18 cellular contexts compared by ENCODE assay signal in genomic region chr5:15587941-15588340, GRCh38.
A peak's percentile ranks its signal among the peaks of the same experiment; 100 is the strongest.
DNase-seq lines count a peak whose midpoint lies in the region; ATAC-seq and TF ChIP-seq lines count a peak whose summit lies in the region.
"Had no signal": no experiment of that assay in that cellular context is flagged by ENCODE, and none has a peak within 500 bp of the region (broad histone marks: within the 10 kb centered on the region; RNA-seq: fewer than 3 reads in every experiment).

No MANE protein-coding gene starts in this region.

- CTCF ChIA-PET in activated CD4-positive, alpha-beta T cell treated with anti-CD3 and anti-CD28 coated beads, Interleukin-2, amount 10 ng/mL, durations not matched to agents 7 days and 5 days (lab: Charles Lee), result no interaction called here

- H3K27me3 ChIP-seq in adipocyte (replicated peaks; ENCODE audit: control insufficient read depth, insufficient read depth, low read length), result no peaks in the 10 kb centered on the region
- H3K27me3 ChIP-seq: BLaER1 treated with 17β-estradiol and CSF1 and Interleukin-3, amounts not matched to agents 10 nM and 100 nM had no signal

- ATAC-seq in GM19035 (IDR thresholded peaks at IDR 0.05; ENCODE audit: unreplicated experiment) (no peak), GM18498 (IDR thresholded peaks at IDR 0.05; ENCODE audit: unreplicated experiment) (no peak)
- ATAC-seq in activated T-cell treated with anti-CD3 and anti-CD28 coated beads, Interleukin-2, amount 50 U/mL, for 4 hours, result no peak
- ATAC-seq: GM23338, HCT116 had no signal

- peaks cover 6% of the 10 kb centered on the region for H3K36me3 ChIP-seq in adipocyte (ENCODE audit: control insufficient read depth, insufficient read depth, low read length, severe bottlenecking)
- H3K36me3 ChIP-seq: BLaER1 treated with 17β-estradiol and CSF1 and Interleukin-3, amounts not matched to agents 10 nM and 100 nM had no signal

- no peaks in the 10 kb centered on the region for H3K27me3 Mint-ChIP-seq in activated CD4-positive, alpha-beta T cell treated with anti-CD3 and anti-CD28 coated beads, Interleukin-2, amount 10 ng/mL, durations not matched to agents 7 days and 5 days
- no peaks in the 10 kb centered on the region for H3K27me3 Mint-ChIP-seq in activated T-cell treated with anti-CD3 and anti-CD28 coated beads, Interleukin-2, amount 50 U/mL, for 4 hours (ENCODE audit: low read depth)
- H3K27me3 Mint-ChIP-seq: IgD-negative memory B cell had no signal

- no peak overlapping the region for H3K9ac ChIP-seq in adipocyte (ENCODE audit: low read length)
- H3K9ac ChIP-seq: BLaER1 treated with 17β-estradiol and CSF1 and Interleukin-3, amounts not matched to agents 10 nM and 100 nM had no signal

- H3K4me1 Mint-ChIP-seq in activated CD4-positive, alpha-beta T cell treated with anti-CD3 and anti-CD28 coated beads, Interleukin-2, amount 10 ng/mL, durations not matched to agents 7 days and 5 days, result no peaks in the 10 kb centered on the region
- no peaks in the 10 kb centered on the region for H3K4me1 Mint-ChIP-seq in activated T-cell treated with anti-CD3 and anti-CD28 coated beads, Interleukin-2, amount 50 U/mL, for 4 hours (ENCODE audit: low read depth)
- H3K4me1 Mint-ChIP-seq: IgD-negative memory B cell had no signal

- no peak overlapping the region for H3K4me3 ChIP-seq in adipocyte (ENCODE audit: low read length)
- H3K4me3 ChIP-seq in fibroblast of pulmonary artery (replicated peaks; ENCODE audit: low read depth, low read length), result no peak overlapping the region
- H3K4me3 ChIP-seq: BLaER1 treated with 17β-estradiol and CSF1 and Interleukin-3, amounts not matched to agents 10 nM and 100 nM; GM23338 had no signal

- peaks cover 7% of the 10 kb centered on the region for H3K9me3 ChIP-seq in adipocyte (ENCODE audit: control insufficient read depth, low read length)

- H3K27ac Mint-ChIP-seq in activated CD4-positive, alpha-beta T cell treated with anti-CD3 and anti-CD28 coated beads, Interleukin-2, amount 10 ng/mL, durations not matched to agents 7 days and 5 days, result no peak overlapping the region
- H3K27ac Mint-ChIP-seq: GM23338, IgD-negative memory B cell had no signal

- no peak overlapping the region for H3K4me3 Mint-ChIP-seq in activated CD4-positive, alpha-beta T cell treated with anti-CD3 and anti-CD28 coated beads, Interleukin-2, amount 10 ng/mL, durations not matched to agents 7 days and 5 days
- H3K4me3 Mint-ChIP-seq in activated T-cell treated with anti-CD3 and anti-CD28 coated beads, Interleukin-2, amount 50 U/mL, for 4 hours, result no peak overlapping the region
- H3K4me3 Mint-ChIP-seq: GM23338, IgD-negative memory B cell had no signal

- no peaks in the 10 kb centered on the region for H3K36me3 Mint-ChIP-seq in activated CD4-positive, alpha-beta T cell treated with anti-CD3 and anti-CD28 coated beads, Interleukin-2, amount 10 ng/mL, durations not matched to agents 7 days and 5 days (ENCODE audit: low read depth)
- no peaks in the 10 kb centered on the region for H3K36me3 Mint-ChIP-seq in activated T-cell treated with anti-CD3 and anti-CD28 coated beads, Interleukin-2, amount 50 U/mL, for 4 hours (ENCODE audit: insufficient read depth)
- H3K36me3 Mint-ChIP-seq: IgD-negative memory B cell had no signal

- peaks cover 28% of the 10 kb centered on the region for H3K4me1 ChIP-seq in adipocyte (ENCODE audit: control insufficient read depth, insufficient read depth, low read length)
- H3K4me1 ChIP-seq: BLaER1 treated with 17β-estradiol and CSF1 and Interleukin-3, amounts not matched to agents 10 nM and 100 nM had no signal

- POLR2A ChIA-PET in activated CD4-positive, alpha-beta T cell treated with anti-CD3 and anti-CD28 coated beads, Interleukin-2, amount 10 ng/mL, durations not matched to agents 7 days and 5 days (lab: Charles Lee), result no interaction called here

- peaks cover 8% of the 10 kb centered on the region for H3K9me3 Mint-ChIP-seq in activated CD4-positive, alpha-beta T cell treated with anti-CD3 and anti-CD28 coated beads, Interleukin-2, amount 10 ng/mL, durations not matched to agents 7 days and 5 days
- H3K9me3 Mint-ChIP-seq in activated T-cell treated with anti-CD3 and anti-CD28 coated beads, Interleukin-2, amount 50 U/mL, for 4 hours, result peaks cover 11% of the 10 kb centered on the region

- no peak for TF ChIP-seq CTCF in fibroblast of pulmonary artery (IDR thresholded peaks at IDR 0.05; ENCODE audit: low read length, missing control alignments)

- DNase-seq in EH (ENCODE audit: low read depth) (peak; percentile 47), adipocyte (ENCODE audit: low read depth) (peak; percentile 83), fibroblast of pulmonary artery (ENCODE audit: low read depth) (peak; percentile 34)
- no peak for DNase-seq in activated CD4-positive, alpha-beta T cell treated with anti-CD3 and anti-CD28 coated beads, Interleukin-2, amount 10 ng/mL, durations not matched to agents 7 days and 5 days
- DNase-seq in activated T-cell treated with anti-CD3 and anti-CD28 coated beads, Interleukin-2, amount 50 U/mL, for 4 hours, result no peak
- DNase-seq: ACHN, DMS79 treated with DMSO at 0.1 percent for 48 hours, NCI-H1105 treated with DMSO at 0.1 percent for 48 hours, NCI-H1694 treated with DMSO at 0.1 percent for 48 hours, NCI-H446, OCI-M1, SIG-M5 had no signal

Comparison
In these comparisons a context has a peak if more than half of its experiments do, and no peak if none do; other contexts are left out.
1. DNase-seq: peak in EH (single experiment), adipocyte (single experiment) and fibroblast of pulmonary artery (single experiment); none in activated CD4-positive, alpha-beta T cell treated with anti-CD3 and anti-CD28 coated beads, Interleukin-2, amount 10 ng/mL, durations not matched to agents 7 days and 5 days (single experiment) and activated T-cell treated with anti-CD3 and anti-CD28 coated beads, Interleukin-2, amount 50 U/mL, for 4 hours (single experiment).